Comparison of ENCODE assay signal across 11 cellular contexts in genomic region chr22:50199251-50199721, GRCh38. TPM values are rescaled to one million over a fixed set of nuclear protein-coding genes. Genes with fewer than 3 reads are reported as not detected.
DNase-seq lines count a peak whose midpoint lies in the region; TF ChIP-seq lines count a peak whose summit lies in the region.
"Had no signal": no experiment of that assay in that cellular context is flagged by ENCODE, and none has a peak within 500 bp of the region (broad histone marks: within the 10 kb centered on the region; RNA-seq: fewer than 3 reads in every experiment).

No MANE protein-coding gene starts in this region.

- H3K4me3 ChIP-seq in SK-N-MC (no peak overlapping the region), esophagus muscularis mucosa (peak overlapping the region in 2 of 4 donors; percentile 73 to 96)

- TF ChIP-seq EP300 in esophagus muscularis mucosa (IDR thresholded peaks at IDR 0.05), result no peak

- H3K4me1 Mint-ChIP-seq in activated CD4-positive, alpha-beta T cell treated with anti-CD3 and anti-CD28 coated beads, Interleukin-2, amount 10 ng/mL, durations not matched to agents 24 days and 14 days, result peaks cover 19% of the 10 kb centered on the region

- no peak overlapping the region for H3K9ac ChIP-seq in SK-N-MC (ENCODE audit: insufficient read length)

- H3K27ac ChIP-seq in SK-N-MC, result peak overlapping the region; percentile 13; the same call in 1 of the 2 replicates
- H3K27ac ChIP-seq in esophagus muscularis mucosa (replicated peaks in 1 of 4), result peak overlapping the region; percentile 81 to 88 (median 82)

- 63% methylated on average over 12 of the region's 18 CpGs for WGBS in esophagus muscularis mucosa

- peak overlapping the region; percentile 76 for H3K4me3 Mint-ChIP-seq in activated CD4-positive, alpha-beta T cell treated with anti-CD3 and anti-CD28 coated beads, Interleukin-2, amount 10 ng/mL, durations not matched to agents 24 days and 14 days

- H3K27ac Mint-ChIP-seq in activated CD4-positive, alpha-beta T cell treated with anti-CD3 and anti-CD28 coated beads, Interleukin-2, amount 10 ng/mL, durations not matched to agents 24 days and 14 days, result peak overlapping the region; percentile 53

- TF ChIP-seq CTCF in esophagus muscularis mucosa (IDR thresholded peaks at IDR 0.05), result no peak

- no peaks in the 10 kb centered on the region for H3K9me3 Mint-ChIP-seq in activated CD4-positive, alpha-beta T cell treated with anti-CD3 and anti-CD28 coated beads, Interleukin-2, amount 10 ng/mL, durations not matched to agents 24 days and 14 days

- TF ChIP-seq POLR2A in esophagus muscularis mucosa (IDR thresholded peaks at IDR 0.05; ENCODE audit: low read depth), result no peak

- no peak for DNase-seq in activated CD4-positive, alpha-beta T cell treated with anti-CD3 and anti-CD28 coated beads, Interleukin-2, amount 10 ng/mL, durations not matched to agents 24 days and 14 days
- DNase-seq in activated CD4-positive, alpha-beta T cell treated with anti-CD3 and anti-CD28 coated beads, Interleukin-2, amount 50 U/mL, for 1 hour, result no peak
- DNase-seq in SK-N-MC (ENCODE audit: low read depth, low spot score), result no peak
- DNase-seq in esophagus muscularis mucosa (ENCODE audit: extremely low spot score), result no peak
- DNase-seq in putamen (ENCODE audit: low spot score), result peak; percentile 50
- DNase-seq in HUDEP-2 (lab: John Stamatoyannopoulos, UW; ENCODE audit: unreplicated experiment in 76 of 76), result no peak
- DNase-seq in NAMALWA (ENCODE audit: low spot score), result no peak
- DNase-seq in activated gamma-delta T cell treated with Interleukin-2 at 50 U/mL for 16 hours, result no peak
- DNase-seq: activated CD8-positive, alpha-beta memory T cell treated with anti-CD3 and anti-CD28 coated beads, Interleukin-2, amount 50 U/mL, for 4 hours; heart left ventricle; stimulated activated CD4-positive, alpha-beta T cell treated with anti-CD3 and anti-CD28 coated beads, Interleukin-2, amount 100 ng/mL, for 48 hours had no signal

- H3K27me3 Mint-ChIP-seq in activated CD4-positive, alpha-beta T cell treated with anti-CD3 and anti-CD28 coated beads, Interleukin-2, amount 10 ng/mL, durations not matched to agents 24 days and 14 days, result no peaks in the 10 kb centered on the region

- H3K36me3 ChIP-seq in SK-N-MC (ENCODE audit: insufficient read depth, low read length) (peaks cover 25% of the 10 kb centered on the region), esophagus muscularis mucosa (peaks cover 4 to 58% (median 48%) of the 10 kb centered on the region in 4 donors)

- peaks cover 6% of the 10 kb centered on the region; the same call in 1 of the 2 replicates for H3K9me3 ChIP-seq in SK-N-MC (ENCODE audit: low read depth, low read length)
- no peaks in the 10 kb centered on the region for H3K9me3 ChIP-seq in esophagus muscularis mucosa
- H3K9me3 ChIP-seq: heart left ventricle had no signal

- H3K36me3 Mint-ChIP-seq in activated CD4-positive, alpha-beta T cell treated with anti-CD3 and anti-CD28 coated beads, Interleukin-2, amount 10 ng/mL, durations not matched to agents 24 days and 14 days (ENCODE audit: low read depth), result peaks cover 30% of the 10 kb centered on the region

- intact Hi-C loops in activated CD4-positive, alpha-beta T cell treated with anti-CD3 and anti-CD28 coated beads, Interleukin-2, amount 10 ng/mL, durations not matched to agents 24 days and 14 days (cut with micrococcal nuclease), result no loop called here
- intact Hi-C loops in esophagus muscularis mucosa (cut with DNase I), result no loop called here

- peaks cover 22 to 30% (median 30%) of the 10 kb centered on the region in 4 donors for H3K4me1 ChIP-seq in esophagus muscularis mucosa

- H3K27me3 ChIP-seq in esophagus muscularis mucosa, result no peaks in the 10 kb centered on the region
- H3K27me3 ChIP-seq: heart left ventricle had no signal

RNA-seq across cellular contexts. Expression of gene SELENOO, which starts 1.5 kb away (rescaled TPM):
- total RNA-seq in activated CD4-positive, alpha-beta T cell treated with anti-CD3 and anti-CD28 coated beads, Interleukin-2, amount 10 ng/mL, durations not matched to agents 24 days and 14 days, result 24.0 and 25.2 TPM in 2 replicates
- 10 to 100 TPM; 22.4 to 41.0 (median 23.0) TPM for total RNA-seq in esophagus muscularis mucosa

RNA-seq across cellular contexts. Expression of gene TRABD, which starts 13.6 kb away (rescaled TPM):
- total RNA-seq in activated CD4-positive, alpha-beta T cell treated with anti-CD3 and anti-CD28 coated beads, Interleukin-2, amount 10 ng/mL, durations not matched to agents 24 days and 14 days, result 94.4 and 97.4 TPM in 2 replicates
- 10 to 100 TPM; 18.3 to 31.0 (median 22.3) TPM for total RNA-seq in esophagus muscularis mucosa

RNA-seq across cellular contexts. Expression of gene PANX2, which starts 28.8 kb away (rescaled TPM):
- total RNA-seq in activated CD4-positive, alpha-beta T cell treated with anti-CD3 and anti-CD28 coated beads, Interleukin-2, amount 10 ng/mL, durations not matched to agents 24 days and 14 days, result 1.4 and 1.6 TPM in 2 replicates
- 1 to 10 TPM in 1 of 4 donors, under 1 TPM in 3; 0.33 to 1.0 (median 0.56) TPM for total RNA-seq in esophagus muscularis mucosa

RNA-seq across cellular contexts. Expression of gene TUBGCP6, which starts 45.5 kb away (rescaled TPM):
- 51.1 and 51.7 TPM in 2 replicates for total RNA-seq in activated CD4-positive, alpha-beta T cell treated with anti-CD3 and anti-CD28 coated beads, Interleukin-2, amount 10 ng/mL, durations not matched to agents 24 days and 14 days
- total RNA-seq in esophagus muscularis mucosa, result 10 to 100 TPM; 20.2 to 38.0 (median 30.0) TPM

RNA-seq across cellular contexts. Expression of gene HDAC10, which starts 51.8 kb away (rescaled TPM):
- 62.2 and 64.6 TPM in 2 replicates for total RNA-seq in activated CD4-positive, alpha-beta T cell treated with anti-CD3 and anti-CD28 coated beads, Interleukin-2, amount 10 ng/mL, durations not matched to agents 24 days and 14 days
- total RNA-seq in esophagus muscularis mucosa, result 10 to 100 TPM; 10.2 to 19.5 (median 17.4) TPM
